13 cellular contexts compared by ENCODE assay signal in the genomic region with DNA sequence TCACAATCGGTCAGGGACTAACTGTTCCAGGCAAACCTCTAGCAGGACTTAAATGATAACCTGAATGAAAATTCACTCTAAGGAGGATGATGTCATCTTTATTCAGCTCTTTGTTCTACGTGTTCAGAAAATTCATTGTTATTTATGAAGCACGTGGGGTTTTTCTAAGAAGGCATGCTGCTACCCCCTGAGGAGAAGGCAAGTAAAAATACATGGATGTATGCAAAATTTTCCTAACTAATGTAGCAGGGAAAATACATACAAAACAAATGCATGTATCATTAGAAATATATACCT. TPM values are rescaled to one million over a fixed set of nuclear protein-coding genes. Genes with fewer than 3 reads are reported as not detected.
A peak's percentile ranks its signal among the peaks of the same experiment; 100 is the strongest.
DNase-seq lines count a peak whose midpoint lies in the region; ATAC-seq and TF ChIP-seq lines count a peak whose summit lies in the region.
"Had no signal": no experiment of that assay in that cellular context is flagged by ENCODE, and none has a peak within 500 bp of the region (broad histone marks: within the 10 kb centered on the region; RNA-seq: fewer than 3 reads in every experiment).

No MANE protein-coding gene starts in this region.

- DNase-seq in heart left ventricle (no peak), left cardiac atrium (no peak), type B pancreatic cell (ENCODE audit: extremely low spot score, unreplicated experiment) (no peak)
- no peak for DNase-seq in activated naive CD4-positive, alpha-beta T cell treated with anti-CD3 and anti-CD28 coated beads, Interleukin-2, amount 50 U/mL, for 16 hours
- no peak for DNase-seq in central memory CD4-positive, alpha-beta T cell
- DNase-seq in stimulated activated CD4-positive, alpha-beta T cell treated with anti-CD3 and anti-CD28 coated beads, Interleukin-1b, Interleukin-23, amount 100 ng/mL, for 48 hours: no peak
- DNase-seq: activated B cell treated with CpG ODN at 0.5 μM for 24 hours, natural killer cell, T-cell had no signal

- WGBS in heart left ventricle, 4 donors: 20 to 33% (median 25%) methylated on average over 3 of the region's 3 CpGs
- WGBS in mesodermal cell (ENCODE audit: insufficient coverage in 2 of 2), 2 experiments: 60% methylated on average over 1 of the region's 3 CpGs; no CpG with 5 or more reads in 1 of the 2 experiments

- H3K4me3 Mint-ChIP-seq in type B pancreatic cell: peak overlapping the region; percentile 76
- H3K4me3 Mint-ChIP-seq: activated B cell treated with CpG ODN at 0.5 μM for 24 hours, natural killer cell, T-cell had no signal

- intact Hi-C loops in heart left ventricle (cut with DNase I) (loop anchor here in 1 of 10 donors (10.0 kb wide), 1 partner anchor 161 kb away; no protein-coding TSS in a partner anchor), left cardiac atrium (cut with DNase I) (no loop called here)

- peak overlapping the region in 11 of 12 donors; percentile 44 to 86 (median 78) for H3K27ac ChIP-seq in heart left ventricle
- peak overlapping the region; percentile 65 for H3K27ac ChIP-seq in cingulate gyrus (ENCODE audit: low read depth, low read length)
- peak overlapping the region; percentile 75 for H3K27ac ChIP-seq in mesodermal cell (ENCODE audit: low read depth, low read length, severe bottlenecking)
- H3K27ac ChIP-seq: foreskin keratinocyte, suprapubic skin had no signal

- ATAC-seq in heart left ventricle (no peak), left cardiac atrium (no peak)
- ATAC-seq: natural killer cell, T-cell had no signal

- peaks cover 0 to 2% (median 0%) of the 10 kb centered on the region in 12 donors for H3K9me3 ChIP-seq in heart left ventricle
- H3K9me3 ChIP-seq in mesodermal cell (ENCODE audit: control insufficient read depth, low read length): no peaks in the 10 kb centered on the region
- H3K9me3 ChIP-seq: suprapubic skin had no signal

- H3K27me3 ChIP-seq in heart left ventricle: no peaks in the 10 kb centered on the region
- H3K27me3 ChIP-seq: foreskin keratinocyte, suprapubic skin had no signal

- peaks cover 5% of the 10 kb centered on the region for H3K9me3 Mint-ChIP-seq in type B pancreatic cell
- H3K9me3 Mint-ChIP-seq: activated B cell treated with CpG ODN at 0.5 μM for 24 hours, natural killer cell, T-cell had no signal

- H3K4me3 ChIP-seq in heart left ventricle (peak overlapping the region in 8 of 12 donors; percentile 29 to 48 (median 42)), mesodermal cell (ENCODE audit: extremely low read depth, insufficient read depth, low read length, poor library complexity, severe bottlenecking) (no peak overlapping the region)
- H3K4me3 ChIP-seq: suprapubic skin had no signal

- no peaks in the 10 kb centered on the region for H3K27me3 Mint-ChIP-seq in type B pancreatic cell
- H3K27me3 Mint-ChIP-seq: T-cell had no signal

- H3K4me1 ChIP-seq in heart left ventricle (peaks cover 0 to 61% (median 38%) of the 10 kb centered on the region in 12 donors), mesodermal cell (ENCODE audit: control insufficient read depth, insufficient read depth, low read length, poor library complexity, severe bottlenecking) (peaks cover 3% of the 10 kb centered on the region)

- H3K36me3 ChIP-seq in heart left ventricle (no peaks in the 10 kb centered on the region), mesodermal cell (ENCODE audit: control insufficient read depth, insufficient read depth, low read length) (no peaks in the 10 kb centered on the region)
- H3K36me3 ChIP-seq: suprapubic skin had no signal

- H3K27ac Mint-ChIP-seq in type B pancreatic cell: peak overlapping the region; percentile 84
- H3K27ac Mint-ChIP-seq: activated B cell treated with CpG ODN at 0.5 μM for 24 hours, natural killer cell, T-cell had no signal

- peaks cover 45% of the 10 kb centered on the region for H3K4me1 Mint-ChIP-seq in type B pancreatic cell (ENCODE audit: unreplicated experiment)
- H3K4me1 Mint-ChIP-seq: activated B cell treated with CpG ODN at 0.5 μM for 24 hours, natural killer cell, T-cell had no signal

- no peaks in the 10 kb centered on the region for H3K36me3 Mint-ChIP-seq in type B pancreatic cell
- H3K36me3 Mint-ChIP-seq: natural killer cell, T-cell had no signal

- TF ChIP-seq POLR2A in heart left ventricle (IDR thresholded peaks at IDR 0.05): no peak

- TF ChIP-seq CTCF in heart left ventricle (IDR thresholded peaks at IDR 0.05): no peak
- TF ChIP-seq CTCF in type B pancreatic cell (conservative IDR thresholded peaks at IDR 0.05): no peak

RNA-seq across cellular contexts. Expression of gene ATXN1, which starts 42.7 kb away (rescaled TPM):
- total RNA-seq in heart left ventricle (10 to 100 TPM; 32.7 to 51.8 (median 37.6) TPM), left cardiac atrium (10 to 100 TPM; 34.6 to 36.7 TPM), type B pancreatic cell (ENCODE audit: low replicate concordance) (33.7 and 35.1 TPM in 2 replicates)
- 10 to 100 TPM in 1 of 2 donors, 1 to 10 TPM in 1; 8.7 to 13.9 TPM for polyA plus RNA-seq in heart left ventricle
- polyA plus RNA-seq in mesodermal cell (2013, experiment 1 of 2): 8.0 TPM
- 7.1 TPM for polyA plus RNA-seq in mesodermal cell (2013, experiment 2 of 2)
